ENCODE assay signal across 29 cellular contexts in the genomic region with DNA sequence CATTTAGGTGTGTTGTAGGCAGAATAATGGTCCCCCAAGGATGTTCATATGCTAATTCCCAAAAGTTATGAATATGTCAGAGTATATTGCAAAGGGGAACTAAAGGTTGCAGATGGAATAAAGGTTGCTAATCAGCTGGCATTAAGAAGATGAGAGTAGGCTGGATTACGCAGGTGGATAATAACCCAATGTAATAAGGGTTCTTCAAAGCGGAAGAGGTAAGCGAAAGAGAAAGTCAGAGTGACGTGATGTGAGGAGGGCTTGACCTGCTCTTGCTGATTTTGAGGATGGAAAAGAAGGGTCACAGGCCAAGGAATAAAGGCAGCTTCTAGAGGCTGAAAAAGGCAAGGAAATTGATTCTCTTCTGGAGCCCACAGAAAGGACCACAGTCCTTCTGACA.
"Had no signal": no experiment of that assay in that cellular context is flagged by ENCODE, and none has a peak within 500 bp of the region (broad histone marks: within the 10 kb centered on the region; RNA-seq: fewer than 3 reads in every experiment).

No MANE protein-coding gene starts in this region.

- FAIRE-seq: astrocyte, bronchial epithelial cell had no signal

- H3K27ac ChIP-seq: brain microvascular endothelial cell, coronary artery, esophagus muscularis mucosa, foreskin keratinocyte, heart left ventricle had no signal

- H3K4me3 ChIP-seq: coronary artery, esophagus muscularis mucosa, gastrocnemius medialis, heart left ventricle had no signal

- H3K4me1 ChIP-seq: foreskin keratinocyte had no signal

- ATAC-seq: activated CD4-positive, alpha-beta T cell treated with anti-CD3 and anti-CD28 coated beads for 36 hours; activated T-cell treated with anti-CD3 and anti-CD28 coated beads, Interleukin-2, amount 50 U/mL, for 72 hours; effector memory CD8-positive, alpha-beta T cell; foreskin keratinocyte; gastrocnemius medialis; heart left ventricle had no signal

- H3K36me3 ChIP-seq: brain microvascular endothelial cell, esophagus muscularis mucosa, gastrocnemius medialis, heart left ventricle had no signal

- H3K9me3 ChIP-seq: esophagus muscularis mucosa, gastrocnemius medialis, heart left ventricle had no signal

- H3K27me3 ChIP-seq: brain microvascular endothelial cell, esophagus muscularis mucosa, foreskin keratinocyte, gastrocnemius medialis, heart left ventricle had no signal

- DNase-seq: activated CD4-positive, alpha-beta memory T cell treated with anti-CD3 and anti-CD28 coated beads, Interleukin-2, amount 10 ng/mL, durations not matched to agents 7 days and 5 days; activated CD4-positive, alpha-beta T cell treated with anti-CD3 and anti-CD28 coated beads for 36 hours; activated CD4-positive, alpha-beta T cell treated with anti-CD3 and anti-CD28 coated beads, Interleukin-2, amount 10 ng/mL, durations not matched to agents 24 days and 14 days; activated CD4-positive, alpha-beta T cell treated with anti-CD3 and anti-CD28 coated beads, Interleukin-2, amount 50 U/mL, for 4 hours; activated CD4-positive, CD25-positive, alpha-beta regulatory T cell; activated CD4-positive, CD25-positive, alpha-beta regulatory T cell treated with anti-CD3 and anti-CD28 coated beads, Interleukin-2, amount 50 U/mL, for 72 hours; activated CD8-positive, alpha-beta memory T cell treated with anti-CD3 and anti-CD28 coated beads, Interleukin-2, amount 50 U/mL, for 48 hours; activated gamma-delta T cell treated with Interleukin-2 at 50 U/mL for 16 hours; activated naive CD4-positive, alpha-beta T cell treated with anti-CD3 and anti-CD28 coated beads, Interleukin-2, amount 50 U/mL, for 16 hours; activated naive CD4-positive, alpha-beta T cell treated with Interleukin-2 at 50 U/mL for 16 hours; activated T-cell treated with anti-CD3 and anti-CD28 coated beads for 4 hours; activated T-cell treated with anti-CD3 and anti-CD28 coated beads, Interleukin-2, amount 50 U/mL, for 24 hours; activated T-cell treated with anti-CD3 and anti-CD28 coated beads, Interleukin-2, amount 50 U/mL, for 72 hours; amniotic stem cell; anterior cingulate cortex; brain microvascular endothelial cell; dermis blood vessel endothelial cell; effector CD4-positive, alpha-beta T cell; effector memory CD8-positive, alpha-beta T cell; erythroblast; foreskin keratinocyte; gastrocnemius medialis; glutamatergic neuron; heart left ventricle; T-helper 2 cell had no signal
